ENCODE assay signal across 9 cellular contexts in genomic region chr17:76696763-76697701, GRCh38. TPM values are rescaled to one million over a fixed set of nuclear protein-coding genes. Genes with fewer than 3 reads are reported as not detected.
DNase-seq lines count a peak whose midpoint lies in the region; ATAC-seq, FAIRE-seq and TF ChIP-seq lines count a peak whose summit lies in the region.
"Had no signal": no experiment of that assay in that cellular context is flagged by ENCODE, and none has a peak within 500 bp of the region (broad histone marks: within the 10 kb centered on the region; RNA-seq: fewer than 3 reads in every experiment).

No MANE protein-coding gene starts in this region.

- no peak for TF ChIP-seq POLR2A in GM12892 (IDR thresholded peaks at IDR 0.05; ENCODE audit: low read depth, low read length)

- H3K4me1 ChIP-seq in esophagus (ENCODE audit: control insufficient read depth in 2 of 2, insufficient read depth in 2 of 2, low read length in 1 of 2) (peaks cover 13 to 28% of the 10 kb centered on the region in 2 donors), trophoblast cell (ENCODE audit: control insufficient read depth in 1 of 2, insufficient read depth in 2 of 2, low read length in 2 of 2) (peaks cover 12% of the 10 kb centered on the region in 2 experiments)

- no peak overlapping the region for H4K12ac ChIP-seq in trophoblast cell (ENCODE audit: low read depth, low read length)

- H2BK5ac ChIP-seq in trophoblast cell (ENCODE audit: low read depth, low read length, poor library complexity): no peak overlapping the region

- no peak overlapping the region for H3K4me3 Mint-ChIP-seq in activated T-cell treated with anti-CD3 and anti-CD28 coated beads, Interleukin-2, amount 50 U/mL, for 24 hours
- no peak overlapping the region for H3K4me3 Mint-ChIP-seq in activated CD8-positive, alpha-beta memory T cell treated with anti-CD3 and anti-CD28 coated beads, Interleukin-2, amount 10 ng/mL, durations not matched to agents 7 days and 5 days

- peak; percentile 84 for FAIRE-seq in GM12892 (lab: Jason Lieb, UNC)

- peak; percentile 49 for DNase-seq in GM12892 (ENCODE audit: insufficient read length)
- DNase-seq in trophoblast cell: peak in 1 of 2 donors; percentile 43
- DNase-seq in activated T-cell treated with anti-CD3 and anti-CD28 coated beads, Interleukin-2, amount 50 U/mL, for 24 hours: no peak
- no peak for DNase-seq in activated CD8-positive, alpha-beta memory T cell treated with anti-CD3 and anti-CD28 coated beads, Interleukin-2, amount 10 ng/mL, durations not matched to agents 7 days and 5 days
- no peak for DNase-seq in NCI-H2196 treated with DMSO at 0.1 percent for 48 hours (lab: John Stamatoyannopoulos, UW; ENCODE audit: unreplicated experiment)

- no peak overlapping the region for H3K18ac ChIP-seq in trophoblast cell (ENCODE audit: low read length)

- H3K79me2 ChIP-seq in trophoblast cell (ENCODE audit: control insufficient read depth, insufficient read depth, low read length, poor library complexity): no peaks in the 10 kb centered on the region

- no peak overlapping the region for H3K14ac ChIP-seq in trophoblast cell (ENCODE audit: low read length)

- no peak overlapping the region for H4K8ac ChIP-seq in trophoblast cell (ENCODE audit: low read depth, low read length)

- H3K9me3 ChIP-seq in esophagus (ENCODE audit: control insufficient read depth in 2 of 2, insufficient read depth in 1 of 2, low read depth in 1 of 2, low read length in 1 of 2) (no peaks in the 10 kb centered on the region), trophoblast cell (ENCODE audit: insufficient read depth, low read depth, low read length) (no peaks in the 10 kb centered on the region)

- H3K9me3 Mint-ChIP-seq in activated T-cell treated with anti-CD3 and anti-CD28 coated beads, Interleukin-2, amount 50 U/mL, for 24 hours: no peaks in the 10 kb centered on the region
- H3K9me3 Mint-ChIP-seq in activated CD8-positive, alpha-beta memory T cell treated with anti-CD3 and anti-CD28 coated beads, Interleukin-2, amount 10 ng/mL, durations not matched to agents 7 days and 5 days (ENCODE audit: low read depth): no peaks in the 10 kb centered on the region

- WGBS in esophagus, 2 donors: 69 to 70% methylated on average over 25 of the region's 25 CpGs
- no CpG with 5 or more reads among the region's 25 CpGs for WGBS in trophoblast cell (ENCODE audit: extremely low coverage, insufficient coverage, insufficient read length)

- H3K27ac Mint-ChIP-seq in activated T-cell treated with anti-CD3 and anti-CD28 coated beads, Interleukin-2, amount 50 U/mL, for 24 hours: no peak overlapping the region
- no peak overlapping the region for H3K27ac Mint-ChIP-seq in activated CD8-positive, alpha-beta memory T cell treated with anti-CD3 and anti-CD28 coated beads, Interleukin-2, amount 10 ng/mL, durations not matched to agents 7 days and 5 days

- no peak overlapping the region for H3K4me3 ChIP-seq in esophagus (ENCODE audit: low read depth in 1 of 2, low read length in 2 of 2)
- no peak overlapping the region for H3K4me3 ChIP-seq in trophoblast cell (ENCODE audit: low read depth, low read length)

- no peaks in the 10 kb centered on the region for H3K79me1 ChIP-seq in trophoblast cell (ENCODE audit: low read length)

- no peak overlapping the region for H3K9ac ChIP-seq in trophoblast cell (ENCODE audit: low read length)

- H3K27me3 ChIP-seq in esophagus (ENCODE audit: control insufficient read depth in 1 of 2, insufficient read depth in 2 of 2, low read length in 2 of 2) (no peaks in the 10 kb centered on the region), trophoblast cell (ENCODE audit: insufficient read depth, low read length) (no peaks in the 10 kb centered on the region)

- H3K4me2 ChIP-seq in trophoblast cell (ENCODE audit: low read length): no peak overlapping the region

- no peak overlapping the region for H4K91ac ChIP-seq in trophoblast cell (ENCODE audit: low read depth, low read length)

- H3K27ac ChIP-seq in esophagus (ENCODE audit: low read depth in 2 of 2, low read length in 1 of 2) (peak overlapping the region; percentile 73), trophoblast cell (ENCODE audit: low read depth, low read length) (no peak overlapping the region)

- no peak overlapping the region for H3K4ac ChIP-seq in trophoblast cell (ENCODE audit: low read depth, low read length)

- H3K36me3 Mint-ChIP-seq in activated T-cell treated with anti-CD3 and anti-CD28 coated beads, Interleukin-2, amount 50 U/mL, for 24 hours (ENCODE audit: low read depth): no peaks in the 10 kb centered on the region
- H3K36me3 Mint-ChIP-seq in activated CD8-positive, alpha-beta memory T cell treated with anti-CD3 and anti-CD28 coated beads, Interleukin-2, amount 10 ng/mL, durations not matched to agents 7 days and 5 days: no peaks in the 10 kb centered on the region

- no peaks in the 10 kb centered on the region for H3K27me3 Mint-ChIP-seq in activated T-cell treated with anti-CD3 and anti-CD28 coated beads, Interleukin-2, amount 50 U/mL, for 24 hours
- H3K27me3 Mint-ChIP-seq in activated CD8-positive, alpha-beta memory T cell treated with anti-CD3 and anti-CD28 coated beads, Interleukin-2, amount 10 ng/mL, durations not matched to agents 7 days and 5 days: no peaks in the 10 kb centered on the region

- H3K36me3 ChIP-seq in esophagus (ENCODE audit: control insufficient read depth in 2 of 2, insufficient read depth in 2 of 2, low read length in 1 of 2): no peaks in the 10 kb centered on the region
- H3K36me3 ChIP-seq in trophoblast cell (ENCODE audit: control insufficient read depth in 1 of 2, insufficient read depth in 2 of 2, low read length in 2 of 2): peaks cover 0 to 7% of the 10 kb centered on the region in 2 experiments

- no peak overlapping the region for H3K23ac ChIP-seq in trophoblast cell (ENCODE audit: low read length)

- ATAC-seq in HG03571 (IDR thresholded peaks at IDR 0.05; ENCODE audit: unreplicated experiment) (peak; percentile 57), HG02798 (IDR thresholded peaks at IDR 0.05; ENCODE audit: poor library complexity, unreplicated experiment) (no peak)
- ATAC-seq in activated CD8-positive, alpha-beta memory T cell treated with anti-CD3 and anti-CD28 coated beads, Interleukin-2, amount 10 ng/mL, durations not matched to agents 7 days and 5 days: no peak
- ATAC-seq: SK-N-SH treated with all-trans-retinoic acid at 6 μM for 48 hours had no signal

- CTCF ChIA-PET in activated CD8-positive, alpha-beta memory T cell treated with anti-CD3 and anti-CD28 coated beads, Interleukin-2, amount 10 ng/mL, durations not matched to agents 7 days and 5 days (lab: Charles Lee): interaction anchor here (0.6 to 1.8 kb wide), 4 partner anchors 16 to 139 kb away, joined by 3 to 9 read pairs (median 4); no protein-coding TSS in a partner anchor

- peaks cover 6% of the 10 kb centered on the region for H3K4me1 Mint-ChIP-seq in activated T-cell treated with anti-CD3 and anti-CD28 coated beads, Interleukin-2, amount 50 U/mL, for 24 hours (ENCODE audit: low read depth)
- H3K4me1 Mint-ChIP-seq in activated CD8-positive, alpha-beta memory T cell treated with anti-CD3 and anti-CD28 coated beads, Interleukin-2, amount 10 ng/mL, durations not matched to agents 7 days and 5 days: peaks cover 37% of the 10 kb centered on the region

- H2AK5ac ChIP-seq in trophoblast cell (ENCODE audit: low read length): no peak overlapping the region

- peak overlapping the region; percentile 8 for H2AFZ ChIP-seq in trophoblast cell (ENCODE audit: insufficient read depth, low read length, poor library complexity)

- no peak overlapping the region for H2BK12ac ChIP-seq in trophoblast cell (ENCODE audit: low read length)

- H2BK120ac ChIP-seq in trophoblast cell (ENCODE audit: insufficient read depth, low read length, poor library complexity): no peak overlapping the region

RNA-seq across cellular contexts. Expression of gene MXRA7, which starts 13.7 kb away (rescaled TPM):
- 1.00 TPM for polyA plus RNA-seq in GM12892 (2012; ENCODE audit: missing spikeins)
- 10 to 100 TPM; 10.0 to 54.0 TPM for polyA plus RNA-seq in esophagus
- polyA plus RNA-seq in trophoblast cell (2013): 84.3 and 85.1 TPM in 2 replicates
- 10 to 100 TPM; 29.8 to 32.0 TPM for total RNA-seq in activated CD8-positive, alpha-beta memory T cell treated with anti-CD3 and anti-CD28 coated beads, Interleukin-2, amount 10 ng/mL, durations not matched to agents 7 days and 5 days

RNA-seq across cellular contexts. Expression of gene JMJD6, which starts 29.4 kb away (rescaled TPM):
- polyA plus RNA-seq in GM12892 (2012; ENCODE audit: missing spikeins): 23.8 TPM
- polyA plus RNA-seq in esophagus: 10 to 100 TPM; 18.3 to 21.9 TPM
- 24.2 and 25.4 TPM in 2 replicates for polyA plus RNA-seq in trophoblast cell (2013)
- total RNA-seq in activated CD8-positive, alpha-beta memory T cell treated with anti-CD3 and anti-CD28 coated beads, Interleukin-2, amount 10 ng/mL, durations not matched to agents 7 days and 5 days: 10 to 100 TPM; 60.6 to 72.8 TPM

RNA-seq across cellular contexts. Expression of gene METTL23, which starts 29.6 kb away (rescaled TPM):
- 40.1 TPM for polyA plus RNA-seq in GM12892 (2012; ENCODE audit: missing spikeins)
- 10 to 100 TPM; 22.9 to 24.0 TPM for polyA plus RNA-seq in esophagus
- 18.7 and 18.8 TPM in 2 replicates for polyA plus RNA-seq in trophoblast cell (2013)
- 10 to 100 TPM; 40.3 to 42.1 TPM for total RNA-seq in activated CD8-positive, alpha-beta memory T cell treated with anti-CD3 and anti-CD28 coated beads, Interleukin-2, amount 10 ng/mL, durations not matched to agents 7 days and 5 days

RNA-seq across cellular contexts. Expression of gene SRSF2, which starts 40.1 kb away (rescaled TPM):
- polyA plus RNA-seq in GM12892 (2012; ENCODE audit: missing spikeins): 250 TPM
- polyA plus RNA-seq in esophagus: 100 to 1,000 TPM; 152 to 242 TPM
- polyA plus RNA-seq in trophoblast cell (2013): 205 and 216 TPM in 2 replicates
- 100 to 1,000 TPM; 443 to 471 TPM for total RNA-seq in activated CD8-positive, alpha-beta memory T cell treated with anti-CD3 and anti-CD28 coated beads, Interleukin-2, amount 10 ng/mL, durations not matched to agents 7 days and 5 days

RNA-seq across cellular contexts. Expression of gene MFSD11, which starts 40.9 kb away (rescaled TPM):
- 10.9 TPM for polyA plus RNA-seq in GM12892 (2012; ENCODE audit: missing spikeins)
- 10 to 100 TPM; 11.3 to 15.4 TPM for polyA plus RNA-seq in esophagus
- polyA plus RNA-seq in trophoblast cell (2013): 26.3 and 27.8 TPM in 2 replicates
- 10 to 100 TPM; 22.6 to 26.8 TPM for total RNA-seq in activated CD8-positive, alpha-beta memory T cell treated with anti-CD3 and anti-CD28 coated beads, Interleukin-2, amount 10 ng/mL, durations not matched to agents 7 days and 5 days
